In the genomic region with DNA sequence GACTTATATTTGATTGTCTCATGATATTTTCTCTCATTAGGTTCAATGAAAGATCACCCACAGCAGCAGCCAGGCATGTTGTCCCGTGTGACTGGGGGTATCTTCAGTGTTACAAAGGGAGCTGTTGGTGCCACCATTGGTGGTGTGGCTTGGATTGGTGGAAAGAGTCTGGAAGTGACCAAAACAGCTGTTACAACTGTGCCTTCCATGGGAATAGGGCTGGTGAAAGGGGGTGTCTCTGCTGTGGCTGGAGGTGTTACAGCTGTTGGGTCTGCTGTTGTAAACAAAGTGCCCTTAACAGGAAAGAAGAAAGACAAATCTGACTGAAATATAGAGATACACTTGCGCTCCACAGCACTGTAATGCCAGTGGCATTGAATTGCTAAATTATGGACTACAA, we compare ENCODE assay signal across 16 cellular contexts. TPM values are rescaled to one million over a fixed set of nuclear protein-coding genes. Genes with fewer than 3 reads are reported as not detected.
A peak's percentile ranks its signal among the peaks of the same experiment; 100 is the strongest.
DNase-seq lines count a peak whose midpoint lies in the region; ATAC-seq, FAIRE-seq and TF ChIP-seq lines count a peak whose summit lies in the region.
"Had no signal": no experiment of that assay in that cellular context is flagged by ENCODE, and none has a peak within 500 bp of the region (broad histone marks: within the 10 kb centered on the region; RNA-seq: fewer than 3 reads in every experiment).

No MANE protein-coding gene starts in this region.

- peaks cover 55% of the 10 kb centered on the region for H3K4me1 ChIP-seq in HepG2 (ENCODE audit: insufficient read depth, low read length)
- H3K4me1 ChIP-seq in right lobe of liver, result peaks cover 0 to 43% (median 16%) of the 10 kb centered on the region in 4 donors

- H3K9me3 Mint-ChIP-seq in T-cell, result no peaks in the 10 kb centered on the region
- no peaks in the 10 kb centered on the region for H3K9me3 Mint-ChIP-seq in endothelial cell (ENCODE audit: unreplicated experiment)
- H3K9me3 Mint-ChIP-seq: H9, IgD-negative memory B cell had no signal

- peak overlapping the region; percentile 7 to 35 for H3K27ac Mint-ChIP-seq in T-cell
- H3K27ac Mint-ChIP-seq in endothelial cell (ENCODE audit: unreplicated experiment), result no peak overlapping the region
- H3K27ac Mint-ChIP-seq: IgD-negative memory B cell had no signal

- CTCF ChIA-PET in HepG2 (lab: Yijun Ruan, JAX; ENCODE audit: low intra/inter-chr PET ratio, low total read pairs), result no interaction called here
- CTCF ChIA-PET in T-cell (lab: Charles Lee), result interaction anchor here in 1 of 2 donors (0.7 kb wide), 1 partner anchor 129 kb away, joined by 4 read pairs; no protein-coding TSS in a partner anchor

- H3K36me3 Mint-ChIP-seq in T-cell (peaks cover 51% of the 10 kb centered on the region), endothelial cell (ENCODE audit: low read depth, unreplicated experiment) (peaks cover 10% of the 10 kb centered on the region)

- POLR2A ChIA-PET in HepG2 (lab: Yijun Ruan, JAX) (interaction anchor here (1.8 kb wide), 1 partner anchor 16 kb away, joined by 4 read pairs; the partner anchor contains the start of gene MTERF2), T-cell (lab: Charles Lee) (no interaction called here)

- intact Hi-C loops in HepG2 (cut with micrococcal nuclease; ENCODE audit: unreplicated experiment), result no loop called here
- intact Hi-C loops in right lobe of liver (cut with DNase I), result no loop called here

- H3K36me3 ChIP-seq in HepG2 (replicated peaks in 1 of 2; ENCODE audit: control insufficient read depth in 1 of 2, insufficient read depth in 2 of 2, low read length in 2 of 2), result peaks cover 7 to 41% of the 10 kb centered on the region in 2 experiments
- peaks cover 0 to 14% (median 11%) of the 10 kb centered on the region in 4 donors for H3K36me3 ChIP-seq in right lobe of liver
- peaks cover 2% of the 10 kb centered on the region; the same call in 1 of the 2 replicates for H3K36me3 ChIP-seq in H7 (replicated peaks; ENCODE audit: control insufficient read depth, insufficient read depth, low read length)

- peaks cover 26% of the 10 kb centered on the region for H3K79me2 ChIP-seq in HepG2 (ENCODE audit: insufficient read depth, low read length)

- DNase-seq in HepG2 (ENCODE audit: low spot score), result no peak
- DNase-seq in right lobe of liver, result no peak
- DNase-seq in T-cell, result no peak
- DNase-seq in endothelial cell (ENCODE audit: low spot score), result no peak
- DNase-seq in GF-D8 (lab: John Stamatoyannopoulos, UW), result no peak
- no peak for DNase-seq in H7
- no peak for DNase-seq in NCI-H187 (lab: John Stamatoyannopoulos, UW)
- DNase-seq: AML-193, DMS79, H9, NCI-H187 treated with DMSO at 0.1 percent for 48 hours, NCI-H345, NCI-H69, RPMI8226, SIG-M5 had no signal

- no peak for TF ChIP-seq POLR2A in HepG2 (IDR thresholded peaks at IDR 0.05; ENCODE audit: insufficient read depth in 1 of 2, low read depth in 2 of 2, low read length in 2 of 2)
- no peak for TF ChIP-seq POLR2A in right lobe of liver (IDR thresholded peaks at IDR 0.05)

- no peak for FAIRE-seq in HepG2 (lab: Jason Lieb, UNC)

- BruUV-seq in HepG2 (replicated peaks; lab: Mats Ljungman, UMichigan), result no TSS peak

- H3K4me3 Mint-ChIP-seq in T-cell, result no peak overlapping the region
- peak overlapping the region; percentile 73 for H3K4me3 Mint-ChIP-seq in endothelial cell (ENCODE audit: unreplicated experiment)
- H3K4me3 Mint-ChIP-seq: H9, IgD-negative memory B cell had no signal

- TF ChIP-seq EP300 in HepG2 (IDR thresholded peaks at IDR 0.05; ENCODE audit: low read depth in 2 of 2, low read length in 2 of 2) (no peak), HepG2 (CRISPR knock-in tag; IDR thresholded peaks at IDR 0.05; ENCODE audit: borderline replicate concordance) (no peak)

- H3K4me1 Mint-ChIP-seq in T-cell (peaks cover 11 to 23% (median 19%) of the 10 kb centered on the region in 3 donors), endothelial cell (ENCODE audit: unreplicated experiment) (no peaks in the 10 kb centered on the region)
- H3K4me1 Mint-ChIP-seq: H9 had no signal

- H3K9ac ChIP-seq in HepG2 (ENCODE audit: insufficient read depth, low read depth, low read length), result no peak overlapping the region

- H3K9me3 ChIP-seq in HepG2 (ENCODE audit: low read length), result no peaks in the 10 kb centered on the region
- no peaks in the 10 kb centered on the region for H3K9me3 ChIP-seq in right lobe of liver

- H4K20me1 ChIP-seq in HepG2 (ENCODE audit: insufficient read depth, low read length), result peaks cover 28% of the 10 kb centered on the region

- ATAC-seq in HepG2 (no peak), right lobe of liver (no peak), T-cell (replicated peaks in 1 of 4) (no peak)

- H3K27me3 ChIP-seq in HepG2 (ENCODE audit: control insufficient read depth in 1 of 2, insufficient read depth in 2 of 2, low read length in 2 of 2), result no peaks in the 10 kb centered on the region
- no peaks in the 10 kb centered on the region for H3K27me3 ChIP-seq in right lobe of liver
- H3K27me3 ChIP-seq in H7 (ENCODE audit: control insufficient read depth, insufficient read depth, low read length), result no peaks in the 10 kb centered on the region

- no peak overlapping the region for H3K4me2 ChIP-seq in HepG2 (ENCODE audit: low read depth, low read length)

- WGBS in HepG2 (ENCODE audit: low lambda C conversion rate), result 93% methylated on average over 2 of the region's 2 CpGs
- 94% methylated on average over 2 of the region's 2 CpGs for WGBS in right lobe of liver (ENCODE audit: insufficient coverage, low coverage, low lambda C conversion rate, missing lambda C conversion rate)

- H3K27me3 Mint-ChIP-seq in T-cell, result no peaks in the 10 kb centered on the region
- no peaks in the 10 kb centered on the region for H3K27me3 Mint-ChIP-seq in endothelial cell (ENCODE audit: unreplicated experiment)
- H3K27me3 Mint-ChIP-seq: IgD-negative memory B cell had no signal

- TF ChIP-seq CTCF in HepG2 (CRISPR knock-in tag; IDR thresholded peaks at IDR 0.05) (no peak), right lobe of liver (IDR thresholded peaks at IDR 0.05) (no peak), endothelial cell (IDR thresholded peaks at IDR 0.05; ENCODE audit: unreplicated experiment) (no peak)

- H2AFZ ChIP-seq in HepG2 (ENCODE audit: low read length), result no peak overlapping the region

- no peak overlapping the region for H3K27ac ChIP-seq in HepG2 (ENCODE audit: extremely low read length, insufficient read depth, low read length)
- H3K27ac ChIP-seq in right lobe of liver, result no peak overlapping the region

- H3K4me3 ChIP-seq in HepG2 (replicated peaks in 1 of 3; ENCODE audit: insufficient read depth in 1 of 3, low read depth in 2 of 3, low read length in 3 of 3), result no peak overlapping the region
- H3K4me3 ChIP-seq in right lobe of liver, result no peak overlapping the region
- no peak overlapping the region for H3K4me3 ChIP-seq in H7 (ENCODE audit: insufficient read depth, low read depth, low read length)

- in situ Hi-C loops in HepG2 (cut with HindIII; ENCODE audit: extremely low pct_ligation_motif_present, low pct_unique_long_range_greater_than_20kb), result no loop called here

- no peak for TF ChIP-seq RAD21 in HepG2 (CRISPR knock-in tag; IDR thresholded peaks at IDR 0.05)

RNA-seq across cellular contexts. Expression of gene TMEM263, which starts 15.4 kb away (rescaled TPM):
- total RNA-seq in HepG2 (2016; rRNA removed; fragmentation: Illumina TruSeq; extraction: Trizol) (58.6 and 73.7 TPM in 2 replicates), right lobe of liver (10 to 100 TPM; 23.9 to 40.9 (median 38.1) TPM), T-cell (10 to 100 TPM; 29.8 to 36.5 (median 31.2) TPM), endothelial cell (ENCODE audit: unreplicated experiment) (26.1 TPM)
- 9.5 and 9.6 TPM in 2 replicates for total RNA-seq in HepG2 (2016; cell fraction: cytosol; rRNA removed; fragmentation: Illumina TruSeq; extraction: Trizol; ENCODE audit: low read depth)
- 64.2 and 75.9 TPM in 2 replicates for total RNA-seq in HepG2 (2016; cell fraction: insoluble cytoplasmic fraction; rRNA removed; fragmentation: Illumina TruSeq; extraction: Trizol)
- total RNA-seq in HepG2 (2016; cell fraction: membrane; rRNA removed; fragmentation: Illumina TruSeq; extraction: Trizol), result 34.4 and 35.4 TPM in 2 replicates
- total RNA-seq in HepG2 (2016; cell fraction: nucleus; rRNA removed; fragmentation: Illumina TruSeq; extraction: Trizol), result 45.8 and 48.3 TPM in 2 replicates
- polyA plus RNA-seq in HepG2 (2011; rRNA removed), result 19.1 and 25.9 TPM in 2 replicates
- polyA plus RNA-seq in HepG2 (2011; cell fraction: cytosol; rRNA removed), result 13.1 and 17.8 TPM in 2 replicates
- 18.4 and 19.9 TPM in 2 replicates for polyA plus RNA-seq in HepG2 (2011; cell fraction: nucleus; rRNA removed)
- polyA plus RNA-seq in HepG2 (2012), result 35.8 and 39.5 TPM in 2 replicates
- 4.8 and 5.7 TPM in 2 replicates for polyA plus RNA-seq in HepG2 (2016; cell fraction: cytosol; fragmentation: Illumina TruSeq; extraction: Trizol; ENCODE audit: low read depth)
- 71.3 and 74.5 TPM in 2 replicates for polyA plus RNA-seq in HepG2 (2016; cell fraction: insoluble cytoplasmic fraction; fragmentation: Illumina TruSeq; extraction: Trizol; ENCODE audit: low read depth)
- polyA plus RNA-seq in HepG2 (2016; cell fraction: membrane; fragmentation: Illumina TruSeq; extraction: Trizol; ENCODE audit: low read depth), result 18.7 and 19.8 TPM in 2 replicates
- polyA plus RNA-seq in HepG2 (2016; cell fraction: nucleus; fragmentation: Illumina TruSeq; extraction: Trizol; ENCODE audit: insufficient read depth, low read depth), result 48.5 and 51.5 TPM in 2 replicates
- polyA minus RNA-seq in HepG2 (2011; rRNA and poly(A)+ RNA removed; ENCODE audit: low replicate concordance), result 20.6 and 24.3 TPM in 2 replicates
- polyA minus RNA-seq in HepG2 (2011; cell fraction: cytosol; rRNA and poly(A)+ RNA removed), result 28.8 and 36.3 TPM in 2 replicates
- polyA minus RNA-seq in HepG2 (2011; cell fraction: nucleus; rRNA and poly(A)+ RNA removed), result 75.8 and 103 TPM in 2 replicates
- 19.0 and 23.7 TPM in 2 replicates for total RNA-seq in H7 (2014; rRNA removed; shearing (Covaris generic))

RNA-seq across cellular contexts. Expression of gene MTERF2, which starts 15.9 kb away (rescaled TPM):
- total RNA-seq in HepG2 (2016; rRNA removed; fragmentation: Illumina TruSeq; extraction: Trizol) (11.6 and 13.6 TPM in 2 replicates), right lobe of liver (10 to 100 TPM in 4 of 6 experiments, 1 to 10 TPM in 2; 7.2 to 14.4 (median 12.0) TPM), T-cell (10 to 100 TPM in 2 of 5 donors, 1 to 10 TPM in 3; 7.4 to 11.5 (median 8.8) TPM), endothelial cell (ENCODE audit: unreplicated experiment) (7.7 TPM)
- total RNA-seq in HepG2 (2016; cell fraction: cytosol; rRNA removed; fragmentation: Illumina TruSeq; extraction: Trizol; ENCODE audit: low read depth), result 3.6 and 3.8 TPM in 2 replicates
- total RNA-seq in HepG2 (2016; cell fraction: insoluble cytoplasmic fraction; rRNA removed; fragmentation: Illumina TruSeq; extraction: Trizol), result 14.0 and 14.6 TPM in 2 replicates
- total RNA-seq in HepG2 (2016; cell fraction: membrane; rRNA removed; fragmentation: Illumina TruSeq; extraction: Trizol), result 7.1 and 8.0 TPM in 2 replicates
- 13.6 and 17.6 TPM in 2 replicates for total RNA-seq in HepG2 (2016; cell fraction: nucleus; rRNA removed; fragmentation: Illumina TruSeq; extraction: Trizol)
- 8.0 and 9.9 TPM in 2 replicates for polyA plus RNA-seq in HepG2 (2011; rRNA removed)
- 2.4 and 3.5 TPM in 2 replicates for polyA plus RNA-seq in HepG2 (2011; cell fraction: cytosol; rRNA removed)
- polyA plus RNA-seq in HepG2 (2011; cell fraction: nucleus; rRNA removed), result 16.4 and 28.8 TPM in 2 replicates
- polyA plus RNA-seq in HepG2 (2012), result 11.8 and 14.4 TPM in 2 replicates
- 3.5 and 4.3 TPM in 2 replicates for polyA plus RNA-seq in HepG2 (2016; cell fraction: cytosol; fragmentation: Illumina TruSeq; extraction: Trizol; ENCODE audit: low read depth)
- polyA plus RNA-seq in HepG2 (2016; cell fraction: insoluble cytoplasmic fraction; fragmentation: Illumina TruSeq; extraction: Trizol; ENCODE audit: low read depth), result 16.5 and 20.1 TPM in 2 replicates
- 5.3 and 7.0 TPM in 2 replicates for polyA plus RNA-seq in HepG2 (2016; cell fraction: membrane; fragmentation: Illumina TruSeq; extraction: Trizol; ENCODE audit: low read depth)
- polyA plus RNA-seq in HepG2 (2016; cell fraction: nucleus; fragmentation: Illumina TruSeq; extraction: Trizol; ENCODE audit: insufficient read depth, low read depth), result 25.1 and 29.0 TPM in 2 replicates
- 3.7 and 4.5 TPM in 2 replicates for polyA minus RNA-seq in HepG2 (2011; rRNA and poly(A)+ RNA removed; ENCODE audit: low replicate concordance)
- 2.7 and 3.5 TPM in 2 replicates for polyA minus RNA-seq in HepG2 (2011; cell fraction: cytosol; rRNA and poly(A)+ RNA removed)
- polyA minus RNA-seq in HepG2 (2011; cell fraction: nucleus; rRNA and poly(A)+ RNA removed), result 9.5 and 14.3 TPM in 2 replicates
- 6.5 and 11.5 TPM in 2 replicates for total RNA-seq in H7 (2014; rRNA removed; shearing (Covaris generic))
